22 cellular contexts compared by ENCODE assay signal in genomic region chr18:50232419-50232818, GRCh38. TPM values are rescaled to one million over a fixed set of nuclear protein-coding genes. Genes with fewer than 3 reads are reported as not detected.
DNase-seq lines count a peak whose midpoint lies in the region; ATAC-seq and TF ChIP-seq lines count a peak whose summit lies in the region.
"Had no signal": no experiment of that assay in that cellular context is flagged by ENCODE, and none has a peak within 500 bp of the region (broad histone marks: within the 10 kb centered on the region; RNA-seq: fewer than 3 reads in every experiment).

No MANE protein-coding gene starts in this region.

- H3K4me3 ChIP-seq in cardiac muscle cell (no peak overlapping the region), HAP-1 (no peak overlapping the region)
- H3K4me3 ChIP-seq: K562, PC-9, SJSA1 had no signal

- H3K27ac ChIP-seq in cardiac muscle cell (peak overlapping the region; percentile 53), epithelial cell of prostate (peak overlapping the region; percentile 60)
- H3K27ac ChIP-seq: PC-9, SJSA1 had no signal

- H3K4me1 ChIP-seq in cardiac muscle cell (ENCODE audit: low read depth): peaks cover 18% of the 10 kb centered on the region
- H3K4me1 ChIP-seq in HAP-1: no peaks in the 10 kb centered on the region
- H3K4me1 ChIP-seq: SJSA1 had no signal

- no peak for ATAC-seq in Right ventricle myocardium inferior
- no peak for ATAC-seq in stimulated activated effector memory CD8-positive, alpha-beta T cell treated with anti-CD3 and anti-CD28 coated beads, Interleukin-12 subunit alpha, Interleukin-12 subunit beta, amount 100 ng/mL, for 72 hours
- ATAC-seq in left colon: no peak
- ATAC-seq: HCT116, K562 had no signal

- H3K36me3 ChIP-seq in cardiac muscle cell (no peaks in the 10 kb centered on the region), HAP-1 (replicated peaks) (no peaks in the 10 kb centered on the region)
- H3K36me3 ChIP-seq: SJSA1 had no signal

- H3K27me3 ChIP-seq in cardiac muscle cell: no peaks in the 10 kb centered on the region
- H3K27me3 ChIP-seq in HAP-1 (ENCODE audit: low read depth): no peaks in the 10 kb centered on the region

- H3K36me3 Mint-ChIP-seq in stimulated activated effector memory CD8-positive, alpha-beta T cell treated with anti-CD3 and anti-CD28 coated beads, Interleukin-12 subunit alpha, Interleukin-12 subunit beta, amount 100 ng/mL, for 72 hours: no peaks in the 10 kb centered on the region

- peak in 1 of 2 donors; percentile 36 for DNase-seq in cardiac muscle cell (ENCODE audit: low read depth in 1 of 2, low spot score in 1 of 2)
- DNase-seq in Right ventricle myocardium inferior (ENCODE audit: missing footprints): no peak
- DNase-seq in epithelial cell of prostate (ENCODE audit: low read depth, low spot score): no peak
- DNase-seq in left kidney (ENCODE audit: low read depth, low spot score): peak; percentile 37
- no peak for DNase-seq in stimulated activated effector memory CD8-positive, alpha-beta T cell treated with anti-CD3 and anti-CD28 coated beads, Interleukin-12 subunit alpha, Interleukin-12 subunit beta, amount 100 ng/mL, for 72 hours (ENCODE audit: low spot score in 2 of 2)
- no peak for DNase-seq in G401 (ENCODE audit: low spot score)
- no peak for DNase-seq in left colon
- DNase-seq in HAP-1 (ENCODE audit: low spot score in 2 of 2): no peak
- DNase-seq: 8988T; ACHN; CD4-positive, alpha-beta T cell; GOT3; Kasumi-1; NCI-H1105 treated with DMSO at 0.1 percent for 48 hours; NCI-H146; NCI-H1930; NCI-H526 treated with DMSO at 0.1 percent for 48 hours; PC-9; Right ventricle myocardium superior had no signal

- H3K4me1 Mint-ChIP-seq in stimulated activated effector memory CD8-positive, alpha-beta T cell treated with anti-CD3 and anti-CD28 coated beads, Interleukin-12 subunit alpha, Interleukin-12 subunit beta, amount 100 ng/mL, for 72 hours: peaks cover 9% of the 10 kb centered on the region

- in situ Hi-C loops in G401 (cut with HindIII; ENCODE audit: low sequenced_read_pairs): no loop called here
- in situ Hi-C loops in HAP-1 (cut with MboI; ENCODE audit: low sequenced_read_pairs): no loop called here

- H3K9me3 ChIP-seq in cardiac muscle cell (ENCODE audit: low read depth) (no peaks in the 10 kb centered on the region), HAP-1 (no peaks in the 10 kb centered on the region; the same call in 1 of the 2 replicates)
- H3K9me3 ChIP-seq: SJSA1 had no signal

- H3K27ac Mint-ChIP-seq in stimulated activated effector memory CD8-positive, alpha-beta T cell treated with anti-CD3 and anti-CD28 coated beads, Interleukin-12 subunit alpha, Interleukin-12 subunit beta, amount 100 ng/mL, for 72 hours: peak overlapping the region; percentile 38
- H3K27ac Mint-ChIP-seq: CD4-positive, alpha-beta T cell had no signal

- no peak overlapping the region for H3K4me3 Mint-ChIP-seq in stimulated activated effector memory CD8-positive, alpha-beta T cell treated with anti-CD3 and anti-CD28 coated beads, Interleukin-12 subunit alpha, Interleukin-12 subunit beta, amount 100 ng/mL, for 72 hours
- H3K4me3 Mint-ChIP-seq: CD4-positive, alpha-beta T cell had no signal

- H3K9me3 Mint-ChIP-seq in stimulated activated effector memory CD8-positive, alpha-beta T cell treated with anti-CD3 and anti-CD28 coated beads, Interleukin-12 subunit alpha, Interleukin-12 subunit beta, amount 100 ng/mL, for 72 hours: no peaks in the 10 kb centered on the region
- H3K9me3 Mint-ChIP-seq: CD4-positive, alpha-beta T cell had no signal

- intact Hi-C loops in Right ventricle myocardium inferior (cut with DNase I): no loop called here
- intact Hi-C loops in left colon (cut with DNase I, micrococcal nuclease): no loop called here

- no peak for TF ChIP-seq CTCF in cardiac muscle cell (IDR thresholded peaks at IDR 0.05; ENCODE audit: low read depth, low read length)

RNA-seq across cellular contexts. Expression of gene CFAP53, which starts 33.9 kb away (rescaled TPM):
- total RNA-seq in cardiac muscle cell (0.56 and 3.9 TPM in 2 replicates), Right ventricle myocardium inferior (not detected), left colon (under 1 TPM; 0.24 to 0.28 TPM)
- 1.0 and 1.6 TPM in 2 replicates for polyA plus RNA-seq in cardiac muscle cell
- not detected in 2 replicates for total RNA-seq in G401 (2014; rRNA removed; shearing (Covaris generic))

RNA-seq across cellular contexts. Expression of gene MYO5B, which starts 37.5 kb away (rescaled TPM):
- 6.4 and 16.7 TPM in 2 replicates for total RNA-seq in cardiac muscle cell
- 3.0 and 3.4 TPM in 2 replicates for polyA plus RNA-seq in cardiac muscle cell
- total RNA-seq in Right ventricle myocardium inferior: 0.89 TPM
- total RNA-seq in G401 (2014; rRNA removed; shearing (Covaris generic)): not detected in 2 replicates
- total RNA-seq in left colon: 100 to 1,000 TPM; 128 to 139 TPM
- total RNA-seq: CD4-positive, alpha-beta T cell had no signal

RNA-seq across cellular contexts. Expression of gene MBD1, which starts 48.9 kb away (rescaled TPM):
- total RNA-seq in cardiac muscle cell: 113 and 167 TPM in 2 replicates
- polyA plus RNA-seq in cardiac muscle cell: 78.9 and 79.7 TPM in 2 replicates
- 49.4 TPM for total RNA-seq in Right ventricle myocardium inferior
- 48.2 and 49.7 TPM in 2 replicates for total RNA-seq in G401 (2014; rRNA removed; shearing (Covaris generic))
- 10 to 100 TPM; 66.4 to 68.0 TPM for total RNA-seq in left colon

RNA-seq across cellular contexts. Expression of gene CXXC1, which starts 55.1 kb away (rescaled TPM):
- 72.3 and 89.1 TPM in 2 replicates for total RNA-seq in cardiac muscle cell
- polyA plus RNA-seq in cardiac muscle cell: 91.4 and 95.6 TPM in 2 replicates
- total RNA-seq in Right ventricle myocardium inferior: 32.8 TPM
- 74.3 and 88.3 TPM in 2 replicates for total RNA-seq in G401 (2014; rRNA removed; shearing (Covaris generic))
- total RNA-seq in left colon: 10 to 100 TPM; 67.1 to 81.0 TPM
